In genomic region chr16:59236804-59237463, GRCh38 we compare ENCODE assay signal across 18 cellular contexts.
DNase-seq lines count a peak whose midpoint lies in the region; ATAC-seq and TF ChIP-seq lines count a peak whose summit lies in the region.
"Had no signal": no experiment of that assay in that cellular context is flagged by ENCODE, and none has a peak within 500 bp of the region (broad histone marks: within the 10 kb centered on the region; RNA-seq: fewer than 3 reads in every experiment).

No MANE protein-coding gene starts in this region.

- no peak overlapping the region for H2BK12ac ChIP-seq in H9 (ENCODE audit: insufficient read length, low read depth, low read length)

- H3K9me3 Mint-ChIP-seq in H9: peaks cover 0 to 5% of the 10 kb centered on the region in 2 experiments; a peak in 3 of 5 replicates
- peaks cover 10% of the 10 kb centered on the region for H3K9me3 Mint-ChIP-seq in WTC11
- H3K9me3 Mint-ChIP-seq: CD4-positive, alpha-beta T cell had no signal

- no peak overlapping the region for H3K4ac ChIP-seq in H9 (ENCODE audit: low read depth, low read length)

- no peaks in the 10 kb centered on the region for H4K20me1 ChIP-seq in H9 (ENCODE audit: control insufficient read depth, insufficient read depth, insufficient read length)

- no peak overlapping the region for H3T11ph ChIP-seq in H9 (ENCODE audit: low read length)

- no peak overlapping the region for H2AK5ac ChIP-seq in H9 (ENCODE audit: insufficient read length, low read length)

- H4K91ac ChIP-seq in H9 (ENCODE audit: insufficient read length, low read depth, low read length): no peak overlapping the region

- H3K27me3 ChIP-seq in H9 (ENCODE audit: insufficient read depth, low read length) (no peaks in the 10 kb centered on the region), A673 (replicated peaks; ENCODE audit: insufficient read depth, low read depth, low read length, poor library complexity) (no peaks in the 10 kb centered on the region)

- H2AFZ ChIP-seq in H9 (ENCODE audit: low read length): no peak overlapping the region

- H3K4me3 Mint-ChIP-seq in H9: no peak overlapping the region
- no peak overlapping the region for H3K4me3 Mint-ChIP-seq in WTC11
- H3K4me3 Mint-ChIP-seq: CD4-positive, alpha-beta T cell; HFFc6 had no signal

- no peak overlapping the region for H2BK120ac ChIP-seq in H9 (ENCODE audit: low read depth, low read length, poor library complexity, severe bottlenecking)

- H3K27ac ChIP-seq in H9 (ENCODE audit: insufficient read length, low read depth, low read length) (no peak overlapping the region), A673 (ENCODE audit: low read depth, low read length, poor library complexity, severe bottlenecking) (no peak overlapping the region)
- H3K27ac ChIP-seq: C4-2B, HL-60 had no signal

- DNase-seq in H9: peak; percentile 48
- no peak for DNase-seq in WTC11 (ENCODE audit: low spot score)
- DNase-seq in iPS DF 19.7 (ENCODE audit: low read depth, low spot score): peak; percentile 17
- DNase-seq in iPS-NIHi7 (ENCODE audit: extremely low spot score): peak; percentile 16
- DNase-seq in A673 (ENCODE audit: low spot score): no peak
- no peak for DNase-seq in OCI-M2 (lab: John Stamatoyannopoulos, UW; ENCODE audit: unreplicated experiment)
- DNase-seq in NCI-H524 (lab: John Stamatoyannopoulos, UW): no peak
- DNase-seq: AML-193; Caco-2; CD4-positive, alpha-beta T cell; GDM1; HFFc6; IMR-90 had no signal

- H3K4me1 Mint-ChIP-seq in H9: peaks cover 21% of the 10 kb centered on the region in 2 experiments
- peaks cover 23% of the 10 kb centered on the region for H3K4me1 Mint-ChIP-seq in WTC11

- H3K27me3 Mint-ChIP-seq in H9 (ENCODE audit: low read depth) (no peaks in the 10 kb centered on the region), WTC11 (ENCODE audit: low read depth) (peaks cover 5% of the 10 kb centered on the region; the same call in 1 of the 2 replicates)
- H3K27me3 Mint-ChIP-seq: CD4-positive, alpha-beta T cell had no signal

- no peaks in the 10 kb centered on the region for H3K79me2 ChIP-seq in H9 (ENCODE audit: insufficient read depth, low read length)

- no peak for TF ChIP-seq CTCF in H9 (conservative IDR thresholded peaks at IDR 0.05)
- TF ChIP-seq CTCF in WTC11 (IDR thresholded peaks at IDR 0.05): no peak
- TF ChIP-seq CTCF in A673 (conservative IDR thresholded peaks at IDR 0.05; ENCODE audit: low read depth, low read length): no peak

- no peaks in the 10 kb centered on the region for H3K79me1 ChIP-seq in H9 (ENCODE audit: insufficient read depth, low read depth, low read length, poor library complexity, severe bottlenecking)

- H3K27ac Mint-ChIP-seq in H9 (no peak overlapping the region), WTC11 (no peak overlapping the region)
- H3K27ac Mint-ChIP-seq: CD4-positive, alpha-beta T cell; HFFc6 had no signal

- no peak overlapping the region for H2BK20ac ChIP-seq in H9 (ENCODE audit: low read depth, low read length, poor library complexity, severe bottlenecking)

- ATAC-seq in WTC11 (peak; percentile 66), GM21447 (IDR thresholded peaks at IDR 0.05; ENCODE audit: unreplicated experiment) (no peak)
- ATAC-seq: HCT116, K562 had no signal

- no peak overlapping the region for H3K23ac ChIP-seq in H9 (ENCODE audit: insufficient read length, low read depth, low read length)

- peaks cover 9% of the 10 kb centered on the region for H3K4me1 ChIP-seq in H9 (ENCODE audit: insufficient read depth, low read length)
- H3K4me1 ChIP-seq in A673 (ENCODE audit: insufficient read depth, low read length, poor library complexity, severe bottlenecking): no peaks in the 10 kb centered on the region
- H3K4me1 ChIP-seq: Caco-2 had no signal

- H3K56ac ChIP-seq in H9 (ENCODE audit: insufficient read length, low read depth, low read length): no peak overlapping the region

- H4K8ac ChIP-seq in H9 (replicated peaks; ENCODE audit: insufficient read length, low read depth, low read length): no peak overlapping the region

- BruUV-seq in A673 (replicated peaks; lab: Mats Ljungman, UMichigan): no TSS peak

- H3K4me3 ChIP-seq in A673 (ENCODE audit: low read depth, low read length, poor library complexity, severe bottlenecking): no peak overlapping the region
- H3K4me3 ChIP-seq: K562 had no signal

- H3K36me3 Mint-ChIP-seq in H9 (ENCODE audit: insufficient read depth in 1 of 3, low read depth in 3 of 3) (peaks cover 0 to 4% (median 0%) of the 10 kb centered on the region in 3 experiments; a peak in 3 of 7 replicates), WTC11 (no peaks in the 10 kb centered on the region)

- H3K4me2 ChIP-seq in H9 (ENCODE audit: insufficient read depth, insufficient read length, low read length): no peak overlapping the region

- intact Hi-C loops in A673 (cut with micrococcal nuclease; ENCODE audit: unreplicated experiment): no loop called here

- no CpG with 5 or more reads among the region's 4 CpGs for WGBS in H9 (ENCODE audit: extremely low coverage, insufficient read length, low lambda C conversion rate)

- no peaks in the 10 kb centered on the region for H3K23me2 ChIP-seq in H9 (ENCODE audit: insufficient read length, low read depth, low read length, poor library complexity, severe bottlenecking)

- H3K36me3 ChIP-seq in A673 (ENCODE audit: insufficient read depth, low read length, poor library complexity, severe bottlenecking): no peaks in the 10 kb centered on the region

- POLR2A ChIA-PET in WTC11 (lab: Charles Lee): no interaction called here
- POLR2A ChIA-PET in A673 (lab: Charles Lee; ENCODE audit: low non-redundant PET): no interaction called here

- no peak overlapping the region for H2BK15ac ChIP-seq in H9 (ENCODE audit: low read depth, low read length)

- CTCF ChIA-PET in WTC11 (lab: Charles Lee): no interaction called here
- CTCF ChIA-PET in A673 (lab: Charles Lee): no interaction called here

- H3K14ac ChIP-seq in H9 (ENCODE audit: insufficient read depth, low read length): no peak overlapping the region

- no peak overlapping the region for H3K18ac ChIP-seq in H9 (ENCODE audit: insufficient read length, low read depth, low read length)

- no peak overlapping the region for H4K5ac ChIP-seq in H9 (ENCODE audit: insufficient read length, low read depth, low read length)

- H3K9me3 ChIP-seq in H9 (ENCODE audit: control insufficient read depth, low read depth, low read length) (no peaks in the 10 kb centered on the region), A673 (ENCODE audit: low read depth, low read length, poor library complexity, severe bottlenecking) (no peaks in the 10 kb centered on the region)
- H3K9me3 ChIP-seq: Caco-2 had no signal

- no peak overlapping the region for H2BK5ac ChIP-seq in H9 (ENCODE audit: insufficient read length, low read length)

- H3K9ac ChIP-seq in H9 (ENCODE audit: extremely low read depth, insufficient read length, low read length): no peak overlapping the region

TF ChIP-seq in WTC11, 78 proteins besides CTCF, POLR2A, EP300 and RAD21:
- TF ChIP-seq E2F1 (CRISPR knock-in tag; IDR thresholded peaks at IDR 0.05): no peak
- peak; percentile 15; the same call in 1 of the 2 replicates for TF ChIP-seq ZNF423 (CRISPR knock-in tag; IDR thresholded peaks at IDR 0.05)
- TF ChIP-seq ZBTB21 (CRISPR knock-in tag; IDR thresholded peaks at IDR 0.05; ENCODE audit: borderline replicate concordance): no peak
- no peak for TF ChIP-seq SP1 (CRISPR knock-in tag; conservative IDR thresholded peaks at IDR 0.05)
- no peak for TF ChIP-seq STAT6 (CRISPR knock-in tag; conservative IDR thresholded peaks at IDR 0.05; ENCODE audit: low read depth)

Comparison
In these comparisons a context has a peak if more than half of its experiments do, and no peak if none do; other contexts are left out.
1. DNase-seq: peak in H9 (single experiment), iPS DF 19.7 (single experiment) and iPS-NIHi7 (single experiment); none in WTC11 (single experiment), A673 (single experiment), OCI-M2 (single experiment) and NCI-H524 (0 of 2).